ENCODE assay signal across 13 cellular contexts in genomic region chr21:42815217-42815616, GRCh38.
"Had no signal": no experiment of that assay in that cellular context is flagged by ENCODE, and none has a peak within 500 bp of the region (broad histone marks: within the 10 kb centered on the region; RNA-seq: fewer than 3 reads in every experiment).

No MANE protein-coding gene starts in this region.

- DNase-seq: activated CD4-positive, alpha-beta memory T cell treated with anti-CD3 and anti-CD28 coated beads for 36 hours; activated CD4-positive, alpha-beta T cell treated with anti-CD3 and anti-CD28 coated beads for 4 hours; activated CD8-positive, alpha-beta memory T cell treated with anti-CD3 and anti-CD28 coated beads, Interleukin-2, amount 10 ng/mL, durations not matched to agents 7 days and 5 days; body of pancreas; gastrocnemius medialis; lower lobe of right lung; natural killer cell; stimulated activated naive CD4-positive, alpha-beta T cell; upper lobe of right lung had no signal

- H3K27ac Mint-ChIP-seq: activated CD4-positive, alpha-beta memory T cell treated with anti-CD3 and anti-CD28 coated beads for 36 hours; activated CD8-positive, alpha-beta memory T cell treated with anti-CD3 and anti-CD28 coated beads, Interleukin-2, amount 10 ng/mL, durations not matched to agents 7 days and 5 days; activated naive CD8-positive, alpha-beta T cell; natural killer cell; WTC11 had no signal

- H3K27ac ChIP-seq: body of pancreas, gastrocnemius medialis, lower lobe of right lung, neutrophil, parathyroid adenoma, upper lobe of right lung had no signal

- H3K4me3 ChIP-seq: body of pancreas, gastrocnemius medialis, lower lobe of right lung, upper lobe of right lung had no signal

- H3K4me1 Mint-ChIP-seq: natural killer cell had no signal

- H3K36me3 ChIP-seq: gastrocnemius medialis, lower lobe of right lung, neutrophil, upper lobe of right lung had no signal

- H3K4me1 ChIP-seq: body of pancreas, gastrocnemius medialis, parathyroid adenoma, upper lobe of right lung had no signal

- H3K9me3 ChIP-seq: body of pancreas, gastrocnemius medialis, lower lobe of right lung, neutrophil, upper lobe of right lung had no signal

- H3K9me3 Mint-ChIP-seq: natural killer cell had no signal

- ATAC-seq: activated CD8-positive, alpha-beta memory T cell treated with anti-CD3 and anti-CD28 coated beads, Interleukin-2, amount 10 ng/mL, durations not matched to agents 7 days and 5 days; body of pancreas; gastrocnemius medialis; lower lobe of right lung; natural killer cell; upper lobe of right lung; WTC11 had no signal

- H3K4me3 Mint-ChIP-seq: activated CD4-positive, alpha-beta memory T cell treated with anti-CD3 and anti-CD28 coated beads for 36 hours; activated CD8-positive, alpha-beta memory T cell treated with anti-CD3 and anti-CD28 coated beads, Interleukin-2, amount 10 ng/mL, durations not matched to agents 7 days and 5 days; activated naive CD8-positive, alpha-beta T cell; natural killer cell; WTC11 had no signal

- H3K9ac ChIP-seq: parathyroid adenoma had no signal

- H3K27me3 ChIP-seq: body of pancreas, neutrophil, upper lobe of right lung had no signal

- H3K36me3 Mint-ChIP-seq: natural killer cell had no signal
